ENCODE assay signal across 20 cellular contexts in genomic region chr5:16914584-16914983, GRCh38. TPM values are rescaled to one million over a fixed set of nuclear protein-coding genes. Genes with fewer than 3 reads are reported as not detected.
DNase-seq lines count a peak whose midpoint lies in the region; ATAC-seq, FAIRE-seq and TF ChIP-seq lines count a peak whose summit lies in the region.
"Had no signal": no experiment of that assay in that cellular context is flagged by ENCODE, and none has a peak within 500 bp of the region (broad histone marks: within the 10 kb centered on the region; RNA-seq: fewer than 3 reads in every experiment).

No MANE protein-coding gene starts in this region.

- no peaks in the 10 kb centered on the region for H3K9me3 Mint-ChIP-seq in Calu3 (ENCODE audit: low read depth, unreplicated experiment)

- WGBS in smooth muscle cell (ENCODE audit: low lambda C conversion rate): 96% methylated on average over 6 of the region's 6 CpGs

- no TSS peak for BruUV-seq in Calu3 (replicated peaks; lab: Mats Ljungman, UMichigan)

- H3K4me1 ChIP-seq in RWPE2 (ENCODE audit: insufficient read depth, poor library complexity, severe bottlenecking) (peaks cover 79% of the 10 kb centered on the region), keratinocyte (ENCODE audit: control insufficient read depth, extremely low read depth, insufficient read depth, low read length) (peaks cover 58% of the 10 kb centered on the region), smooth muscle cell (ENCODE audit: low read depth) (peaks cover 10% of the 10 kb centered on the region)
- H3K4me1 ChIP-seq: BLaER1 had no signal

- peaks cover 17% of the 10 kb centered on the region for H3F3A ChIP-seq in smooth muscle cell (ENCODE audit: low read depth)

- H3K9me3 ChIP-seq in RWPE2 (ENCODE audit: severe bottlenecking) (no peaks in the 10 kb centered on the region), keratinocyte (ENCODE audit: control insufficient read depth, low read depth, low read length) (no peaks in the 10 kb centered on the region), smooth muscle cell (replicated peaks; ENCODE audit: low read depth) (no peaks in the 10 kb centered on the region)

- H2AFZ ChIP-seq in keratinocyte (ENCODE audit: control insufficient read depth, low read length): no peak overlapping the region
- H2AFZ ChIP-seq in smooth muscle cell (ENCODE audit: low read depth): no peak overlapping the region

- DNase-seq in Calu3: no peak
- DNase-seq in RWPE2 (ENCODE audit: low spot score): no peak
- no peak for DNase-seq in keratinocyte (ENCODE audit: low read depth, low spot score)
- no peak for DNase-seq in smooth muscle cell (lab: John Stamatoyannopoulos, UW; ENCODE audit: unreplicated experiment)
- DNase-seq in stimulated activated CD8-positive, alpha-beta memory T cell treated with anti-CD3 and anti-CD28 coated beads, Interleukin-4, amount 100 ng/mL, for 48 hours: no peak
- DNase-seq in EL: no peak
- DNase-seq: CD4-positive, alpha-beta memory T cell; DMS53; KBM-7; NCI-H1417; NCI-H187; NCI-H2107; NCI-H510A; NCI-H774 had no signal

- H3K4me3 Mint-ChIP-seq in Calu3 (ENCODE audit: low read depth, unreplicated experiment): peak overlapping the region; percentile 63
- H3K4me3 Mint-ChIP-seq: CD4-positive, alpha-beta memory T cell had no signal

- H3K79me2 ChIP-seq in keratinocyte (ENCODE audit: control insufficient read depth, insufficient read depth, low read length): peaks cover 89% of the 10 kb centered on the region
- H3K79me2 ChIP-seq in smooth muscle cell (ENCODE audit: low read depth): peaks cover 100% of the 10 kb centered on the region

- no peaks in the 10 kb centered on the region for H3K27me3 Mint-ChIP-seq in Calu3 (ENCODE audit: unreplicated experiment)
- H3K27me3 Mint-ChIP-seq: CD4-positive, alpha-beta memory T cell had no signal

- H3K36me3 ChIP-seq in RWPE2 (ENCODE audit: low read depth) (peaks cover 11% of the 10 kb centered on the region), keratinocyte (ENCODE audit: control insufficient read depth in 2 of 2, extremely low read depth in 1 of 2, insufficient read depth in 2 of 2, low read length in 2 of 2) (peaks cover 3 to 8% of the 10 kb centered on the region in 2 experiments), smooth muscle cell (ENCODE audit: low read depth) (no peaks in the 10 kb centered on the region)
- H3K36me3 ChIP-seq: BLaER1 had no signal

- H3K27me3 ChIP-seq in RWPE2 (ENCODE audit: insufficient read depth, poor library complexity, severe bottlenecking) (no peaks in the 10 kb centered on the region), keratinocyte (ENCODE audit: control insufficient read depth, extremely low read depth, insufficient read depth, low read length) (no peaks in the 10 kb centered on the region), smooth muscle cell (ENCODE audit: low read depth) (no peaks in the 10 kb centered on the region)
- H3K27me3 ChIP-seq: BLaER1 had no signal

- ATAC-seq in RWPE2 (ENCODE audit: low read depth) (no peak), HG02884 (IDR thresholded peaks at IDR 0.05; ENCODE audit: unreplicated experiment) (no peak)

- H3K4me3 ChIP-seq in RWPE2 (ENCODE audit: severe bottlenecking) (no peak overlapping the region), keratinocyte (ENCODE audit: control insufficient read depth in 2 of 3, extremely low read depth in 1 of 3, insufficient read depth in 2 of 3, low read depth in 1 of 3, low read length in 3 of 3) (no peak overlapping the region), smooth muscle cell (no peak overlapping the region)
- H3K4me3 ChIP-seq: BLaER1 had no signal

- peaks cover 48% of the 10 kb centered on the region for H3K4me1 Mint-ChIP-seq in Calu3 (ENCODE audit: low read depth, unreplicated experiment)
- H3K4me1 Mint-ChIP-seq: CD4-positive, alpha-beta memory T cell had no signal

- H3K27ac Mint-ChIP-seq in Calu3 (ENCODE audit: unreplicated experiment): peak overlapping the region; percentile 79
- H3K27ac Mint-ChIP-seq: CD4-positive, alpha-beta memory T cell had no signal

- TF ChIP-seq CTCF in Calu3 (IDR thresholded peaks at IDR 0.05; ENCODE audit: unreplicated experiment) (no peak), RWPE2 (IDR thresholded peaks at IDR 0.05; ENCODE audit: poor library complexity, severe bottlenecking) (no peak), keratinocyte (optimal IDR thresholded peaks at IDR 0.05 in 1 of 3, IDR thresholded peaks at IDR 0.05 in 1 of 3, conservative IDR thresholded peaks at IDR 0.05 in 1 of 3; ENCODE audit: extremely low read depth in 1 of 3, insufficient read depth in 2 of 3, low read length in 3 of 3) (no peak), smooth muscle cell (IDR thresholded peaks at IDR 0.05; ENCODE audit: borderline replicate concordance, insufficient read depth, poor library complexity, severe bottlenecking) (no peak)

- H3K4me2 ChIP-seq in keratinocyte (ENCODE audit: control insufficient read depth, extremely low read depth, insufficient read depth, low read depth, low read length) (peak overlapping the region; percentile 92), smooth muscle cell (no peak overlapping the region)
- H3K4me2 ChIP-seq: BLaER1 had no signal

- H3K9me1 ChIP-seq in keratinocyte (ENCODE audit: control insufficient read depth, extremely low read depth, insufficient read depth, low read length): peaks cover 5% of the 10 kb centered on the region

- no peak for FAIRE-seq in keratinocyte (lab: Jason Lieb, UNC)
- FAIRE-seq: A204.1, GM12892, GM18507, H1 had no signal

- peaks cover 32% of the 10 kb centered on the region for H4K20me1 ChIP-seq in keratinocyte (ENCODE audit: control insufficient read depth, extremely low read depth, insufficient read depth, low read length)
- H4K20me1 ChIP-seq in smooth muscle cell (ENCODE audit: low read depth): peaks cover 100% of the 10 kb centered on the region
- H4K20me1 ChIP-seq: BLaER1 had no signal

- dilution Hi-C loops in keratinocyte (cut with MboI; ENCODE audit: extremely low pct_ligation_motif_present, low sequenced_read_pairs): no loop called here

- H3K9ac ChIP-seq in keratinocyte (ENCODE audit: control insufficient read depth, extremely low read depth, insufficient read depth, low read length): no peak overlapping the region
- no peak overlapping the region for H3K9ac ChIP-seq in smooth muscle cell (ENCODE audit: low read depth)
- H3K9ac ChIP-seq: BLaER1 had no signal

- peaks cover 19% of the 10 kb centered on the region for H3K36me3 Mint-ChIP-seq in Calu3 (ENCODE audit: insufficient read depth, unreplicated experiment)
- H3K36me3 Mint-ChIP-seq: CD4-positive, alpha-beta memory T cell had no signal

- intact Hi-C loops in Calu3 (cut with micrococcal nuclease; ENCODE audit: unreplicated experiment): no loop called here

- CTCF ChIA-PET in Calu3 (lab: Charles Lee): interaction anchor here (0.5 to 2.0 kb wide), 4 partner anchors 13 to 276 kb away, joined by 3 to 6 read pairs (median 3); no protein-coding TSS in a partner anchor

- H3K27ac ChIP-seq in RWPE2 (ENCODE audit: poor library complexity, severe bottlenecking): peak overlapping the region; percentile 93
- peak overlapping the region; percentile 97 for H3K27ac ChIP-seq in keratinocyte (ENCODE audit: control insufficient read depth, insufficient read depth, low read length)
- peak overlapping the region; percentile 3 for H3K27ac ChIP-seq in smooth muscle cell (ENCODE audit: low read depth)
- H3K27ac ChIP-seq: BLaER1 had no signal

RNA-seq across cellular contexts. Expression of gene MYO10, which starts 21.5 kb away (rescaled TPM):
- total RNA-seq in Calu3 (2022): 69.6 and 101 TPM in 2 replicates
- 16.1 to 22.5 TPM (median 22.0 TPM) in 3 replicates for polyA plus RNA-seq in keratinocyte
- polyA plus RNA-seq in keratinocyte (2011; ENCODE audit: low read depth): 28.7 TPM
- polyA plus RNA-seq in keratinocyte (2011; cell fraction: cytosol; rRNA removed): 20.3 and 20.9 TPM in 2 replicates
- polyA plus RNA-seq in keratinocyte (2011; cell fraction: nucleus; rRNA removed): 53.3 and 53.4 TPM in 2 replicates
- polyA plus RNA-seq in keratinocyte (2012; ENCODE audit: low replicate concordance): 14.8 and 47.7 TPM in 2 replicates
- 43.8 to 125 TPM (median 75.8 TPM) in 3 replicates for polyA minus RNA-seq in keratinocyte
- 44.9 TPM for polyA minus RNA-seq in keratinocyte (2011; cell fraction: cytosol; rRNA and poly(A)+ RNA removed)
- polyA minus RNA-seq in keratinocyte (2011; cell fraction: nucleus; rRNA and poly(A)+ RNA removed): 59.8 and 125 TPM in 2 replicates
- total RNA-seq in smooth muscle cell: 69.5 and 76.4 TPM in 2 replicates
- polyA plus RNA-seq in smooth muscle cell: 96.8 and 97.6 TPM in 2 replicates

Comparison
In these comparisons a context has a peak if more than half of its experiments do, and no peak if none do; other contexts are left out.
1. H3K27ac ChIP-seq: peak in every context shown above with its lines; median percentile 97 in keratinocyte; 93 in RWPE2; 3 in smooth muscle cell.